ENCODE assay signal across 9 cellular contexts in the genomic region with DNA sequence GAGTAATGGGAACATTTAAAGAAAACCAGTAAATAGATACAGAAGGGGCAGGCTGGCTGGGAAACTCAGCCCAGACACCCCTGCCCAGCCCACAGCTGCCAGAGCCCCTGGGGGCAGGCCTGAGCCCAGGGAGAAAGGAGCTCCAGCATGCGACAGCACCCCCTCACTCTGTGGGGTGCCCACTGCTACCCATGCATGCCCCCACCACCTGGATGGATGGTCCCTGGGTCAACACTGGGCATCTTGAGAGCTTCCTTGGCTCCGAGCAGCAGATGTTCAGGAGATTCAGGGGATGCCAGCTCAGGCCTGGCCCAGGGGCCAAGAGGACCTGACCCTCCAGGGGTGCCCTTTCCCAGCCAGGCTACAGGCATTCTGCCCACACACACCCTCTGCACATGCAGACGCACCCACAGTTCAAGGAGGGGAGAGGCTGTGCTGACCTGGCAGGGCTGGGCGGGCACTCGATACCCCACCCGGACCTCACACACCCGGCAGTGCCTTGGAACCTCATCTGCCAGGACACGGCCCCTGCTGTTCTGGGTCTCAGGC. TPM values are rescaled to one million over a fixed set of nuclear protein-coding genes. Genes with fewer than 3 reads are reported as not detected.
A peak's percentile ranks its signal among the peaks of the same experiment; 100 is the strongest.
DNase-seq lines count a peak whose midpoint lies in the region; ATAC-seq, FAIRE-seq and TF ChIP-seq lines count a peak whose summit lies in the region.
"Had no signal": no experiment of that assay in that cellular context is flagged by ENCODE, and none has a peak within 500 bp of the region (broad histone marks: within the 10 kb centered on the region; RNA-seq: fewer than 3 reads in every experiment).

No MANE protein-coding gene starts in this region.

- no peak overlapping the region for H3K9ac ChIP-seq in H1 (replicated peaks in 1 of 4; ENCODE audit: extremely low read depth in 1 of 4, low read depth in 3 of 4, low read length in 3 of 4)

- no peak for TF ChIP-seq POLR2A in H1 (IDR thresholded peaks at IDR 0.05; ENCODE audit: control extremely low read depth in 1 of 2, low read depth in 2 of 2, low read length in 2 of 2)

- TF ChIP-seq CTCF in H1 (IDR thresholded peaks at IDR 0.05; ENCODE audit: control extremely low read depth in 1 of 3, insufficient read depth in 1 of 3, low read depth in 1 of 3, low read length in 3 of 3) (no peak), mucosa of descending colon (IDR thresholded peaks at IDR 0.05) (no peak)

- no peaks in the 10 kb centered on the region for H3K79me2 ChIP-seq in H1 (ENCODE audit: control insufficient read depth in 1 of 2, insufficient read depth in 2 of 2, low read length in 2 of 2)

- no peak overlapping the region for H2BK12ac ChIP-seq in H1 (ENCODE audit: low read depth, low read length)

- H2BK5ac ChIP-seq in H1 (ENCODE audit: low read depth, low read length) = no peak overlapping the region

- no peak overlapping the region for H2AK5ac ChIP-seq in H1 (ENCODE audit: low read depth, low read length)

- H3K4me3 ChIP-seq in H1 (ENCODE audit: extremely low read depth in 1 of 4, insufficient read depth in 2 of 4, low read depth in 3 of 4, low read length in 4 of 4) (no peak overlapping the region), mucosa of descending colon (no peak overlapping the region)

- no peak overlapping the region for H3K27ac ChIP-seq in H1 (ENCODE audit: low read depth, low read length)

- intact Hi-C loops in mucosa of descending colon (cut with DNase I, micrococcal nuclease) = loop anchor here in 1 of 2 donors (5.0 kb wide), 1 partner anchor 202 kb away; no protein-coding TSS in a partner anchor

- H4K8ac ChIP-seq in H1 (ENCODE audit: extremely low read depth, insufficient read depth, low read length) = no peak overlapping the region

- H3K23ac ChIP-seq in H1 (ENCODE audit: insufficient read length) = no peak overlapping the region

- WGBS in H1 (ENCODE audit: extremely low coverage in 1 of 2, insufficient coverage in 1 of 2, insufficient read length in 1 of 2, insufficient replicate concordance in 2 of 2, low coverage in 1 of 2, low lambda C conversion rate in 2 of 2, missing lambda C conversion rate in 1 of 2), 2 experiments = 89% methylated on average over 7 of the region's 8 CpGs; no CpG with 5 or more reads in 1 of the 2 experiments

- TF ChIP-seq EP300 in H1 (IDR thresholded peaks at IDR 0.05; ENCODE audit: borderline replicate concordance in 1 of 2, low read depth in 2 of 2, low read length in 2 of 2) = no peak

- no peak overlapping the region for H2BK120ac ChIP-seq in H1 (replicated peaks; ENCODE audit: low read depth, low read length)

- H3K9me3 ChIP-seq in H1 (ENCODE audit: insufficient read depth in 2 of 2, low read depth in 1 of 2, low read length in 1 of 2) (no peaks in the 10 kb centered on the region), mucosa of descending colon (no peaks in the 10 kb centered on the region)

- H3K27me3 ChIP-seq in H1 (replicated peaks in 1 of 4; ENCODE audit: control insufficient read depth in 3 of 4, extremely low read depth in 1 of 4, insufficient read depth in 3 of 4, low read length in 3 of 4) = no peaks in the 10 kb centered on the region; a peak in 2 of 7 replicates

- DNase-seq in 8988T = peak; percentile 27
- no peak for DNase-seq in H1 (ENCODE audit: low read depth in 1 of 2, low spot score in 2 of 2)
- DNase-seq in mucosa of descending colon = peak in 1 of 3 donors; percentile 30
- DNase-seq in NCI-H1436 treated with DMSO at 0.1 percent for 48 hours (lab: John Stamatoyannopoulos, UW) = no peak
- no peak for DNase-seq in NCI-H748 (lab: John Stamatoyannopoulos, UW; ENCODE audit: unreplicated experiment)
- no peak for DNase-seq in SHP77 treated with DMSO at 0.1 percent for 48 hours (lab: John Stamatoyannopoulos, UW)

- no peak overlapping the region for H2AFZ ChIP-seq in H1 (ENCODE audit: low read length)

- H3K36me3 ChIP-seq in H1 (ENCODE audit: control insufficient read depth in 2 of 4, insufficient read depth in 4 of 4, low read length in 3 of 4) = no peaks in the 10 kb centered on the region
- H3K36me3 ChIP-seq in mucosa of descending colon (ENCODE audit: low read depth) = no peaks in the 10 kb centered on the region

- H3K18ac ChIP-seq in H1 (ENCODE audit: extremely low read depth, low read length) = no peak overlapping the region

- H4K5ac ChIP-seq in H1 (ENCODE audit: insufficient read length, low read depth, low read length) = no peak overlapping the region

- H2BK15ac ChIP-seq in H1 (ENCODE audit: low read length) = peak overlapping the region; percentile 92; the same call in 1 of the 2 replicates

- no peaks in the 10 kb centered on the region; the same call in 1 of the 2 replicates for H3K79me1 ChIP-seq in H1 (ENCODE audit: low read depth, low read length)

- POLR2A ChIA-PET in H1 (lab: Charles Lee; ENCODE audit: partially characterized antibody) = interaction anchor here (0.7 to 1.5 kb wide), 4 partner anchors 8 to 60 kb away, joined by 3 read pairs; no protein-coding TSS in a partner anchor

- ATAC-seq in HG02981 (IDR thresholded peaks at IDR 0.05; ENCODE audit: unreplicated experiment) (peak; percentile 5), mucosa of descending colon (peak; percentile 2), GM21390 (IDR thresholded peaks at IDR 0.05; ENCODE audit: unreplicated experiment) (no peak)

- H3K4ac ChIP-seq in H1 (replicated peaks; ENCODE audit: insufficient read length, low read depth, low read length) = peak overlapping the region; percentile 21

- 0 out of 2 replicates have a peak overlapping the region, but pooled peaks have one; percentile 72 for H2BK20ac ChIP-seq in H1 (ENCODE audit: low read length)

- H3K14ac ChIP-seq in H1 (ENCODE audit: insufficient read length) = no peak overlapping the region

- H4K91ac ChIP-seq in H1 (replicated peaks; ENCODE audit: insufficient read length, low read length) = no peak overlapping the region

- no peak for TF ChIP-seq RAD21 in H1 (IDR thresholded peaks at IDR 0.05 in 1 of 2, conservative IDR thresholded peaks at IDR 0.05 in 1 of 2; ENCODE audit: low read depth in 2 of 2, low read length in 2 of 2)

- H3K4me2 ChIP-seq in H1 (ENCODE audit: insufficient read depth in 1 of 2, low read depth in 2 of 2, low read length in 2 of 2) = 0 out of 4 replicates have a peak overlapping the region, but pooled peaks of 1 of the 2 experiments have one; percentile 54

- CTCF ChIA-PET in H1 (lab: Charles Lee; ENCODE audit: partially characterized antibody) = interaction anchor here (0.5 to 2.4 kb wide), 50 partner anchors 10 to 592 kb away, joined by 3 to 28 read pairs (median 4); partner anchors contain the start of gene PTH1R

- peaks cover 0 to 3% (median 1%) of the 10 kb centered on the region in 4 experiments; a peak in 2 of 7 replicates for H3K4me1 ChIP-seq in H1 (replicated peaks in 1 of 4; ENCODE audit: control insufficient read depth in 3 of 4, insufficient read depth in 4 of 4, low read length in 3 of 4)
- peaks cover 3% of the 10 kb centered on the region for H3K4me1 ChIP-seq in mucosa of descending colon (ENCODE audit: low read depth)

- peaks cover 0 to 5% of the 10 kb centered on the region in 2 experiments for H4K20me1 ChIP-seq in H1 (replicated peaks in 1 of 2; ENCODE audit: control insufficient read depth in 1 of 2, insufficient read depth in 2 of 2, low read length in 2 of 2)

- FAIRE-seq in H1 (lab: Jason Lieb, UNC) = no peak

- no peak overlapping the region for H3K56ac ChIP-seq in H1 (replicated peaks; ENCODE audit: insufficient read length, low read depth, low read length)

- H3K23me2 ChIP-seq in H1 (ENCODE audit: low read depth, low read length) = no peaks in the 10 kb centered on the region; the same call in 1 of the 2 replicates

TF ChIP-seq in H1, 55 proteins besides CTCF, POLR2A, EP300 and RAD21:
- no peak for TF ChIP-seq KDM5A (IDR thresholded peaks at IDR 0.05; ENCODE audit: low read length)
- TF ChIP-seq CHD2 (IDR thresholded peaks at IDR 0.05; ENCODE audit: low read length) = no peak
- no peak for TF ChIP-seq BRCA1 (IDR thresholded peaks at IDR 0.05; ENCODE audit: low read depth, low read length)
- TF ChIP-seq NRF1 (IDR thresholded peaks at IDR 0.05; ENCODE audit: low read depth, low read length) = no peak
- no peak for TF ChIP-seq CTBP2 (IDR thresholded peaks at IDR 0.05; ENCODE audit: borderline replicate concordance, insufficient read depth, insufficient read length, low read length)
- no peak for TF ChIP-seq MAFK (IDR thresholded peaks at IDR 0.05; ENCODE audit: low read depth, low read length)
- TF ChIP-seq TAF7 (optimal IDR thresholded peaks at IDR 0.05; ENCODE audit: borderline replicate concordance, low read depth, low read length) = no peak
- TF ChIP-seq HDAC2 (IDR thresholded peaks at IDR 0.05; ENCODE audit: borderline replicate concordance in 1 of 2, low read depth in 2 of 2, low read length in 2 of 2) = no peak
- no peak for TF ChIP-seq ASH2L (IDR thresholded peaks at IDR 0.05; ENCODE audit: low read length)
- no peak for TF ChIP-seq KDM4A (IDR thresholded peaks at IDR 0.05; ENCODE audit: low read depth, low read length, severe bottlenecking)
- TF ChIP-seq SP4 (IDR thresholded peaks at IDR 0.05; ENCODE audit: low read length) = no peak
- TF ChIP-seq EGR1 (IDR thresholded peaks at IDR 0.05; ENCODE audit: borderline replicate concordance, low read depth, low read length) = no peak
TF ChIP-seq in H1: peak in this region for 0.

RNA-seq across cellular contexts. Expression of gene PTH1R, which starts 31.5 kb away (rescaled TPM):
- total RNA-seq in H1 (2021; fragmentation: NEBNext Ultra II Directional; extraction: Animal tissue kit (Norgen Biotek cat#: 25700)) = 0.21 and 1.5 TPM in 2 replicates
- 0.57 and 1.9 TPM in 2 replicates for polyA plus RNA-seq in H1 (2011; rRNA removed)
- 0.89 TPM for polyA plus RNA-seq in H1 (2011; cell fraction: cytosol; rRNA removed)
- 3.4 TPM for polyA plus RNA-seq in H1 (2011; cell fraction: nucleus; rRNA removed)
- 0.27 to 1.1 TPM (median 0.67 TPM) in 4 replicates for polyA plus RNA-seq in H1 (2012, experiment 1 of 2)
- polyA plus RNA-seq in H1 (2012, experiment 2 of 2) = 0.54 TPM
- 0.63 TPM for polyA plus RNA-seq in H1 (2013, experiment 1 of 2)
- 0.79 TPM for polyA plus RNA-seq in H1 (2013, experiment 2 of 2)
- 0.73 and 0.88 TPM in 2 replicates for polyA minus RNA-seq in H1 (2011; rRNA and poly(A)+ RNA removed)
- polyA minus RNA-seq in H1 (2011; cell fraction: cytosol; rRNA and poly(A)+ RNA removed) = not detected
- 2.3 TPM for polyA minus RNA-seq in H1 (2011; cell fraction: nucleus; rRNA and poly(A)+ RNA removed)
- total RNA-seq in mucosa of descending colon = 1 to 10 TPM in 2 of 3 donors, under 1 TPM in 1; 0.87 to 4.6 (median 1.9) TPM
- total RNA-seq: activated CD8-positive, alpha-beta memory T cell treated with anti-CD3 and anti-CD28 coated beads for 36 hours had no signal

RNA-seq across cellular contexts. Expression of gene MYL3, which starts 45.8 kb away (rescaled TPM):
- total RNA-seq in H1 (2021; fragmentation: NEBNext Ultra II Directional; extraction: Animal tissue kit (Norgen Biotek cat#: 25700)) = not detected in 2 replicates
- 0.06 TPM in 1 of 2 replicates, not detected in the other for polyA plus RNA-seq in H1 (2011; rRNA removed)
- 0.10 TPM for polyA plus RNA-seq in H1 (2011; cell fraction: cytosol; rRNA removed)
- not detected for polyA plus RNA-seq in H1 (2011; cell fraction: nucleus; rRNA removed)
- polyA plus RNA-seq in H1 (2012, experiment 1 of 2) = 0.19 to 0.27 TPM in 2 of 4 replicates, not detected in the others
- polyA plus RNA-seq in H1 (2012, experiment 2 of 2) = 0.33 TPM
- polyA plus RNA-seq in H1 (2013, experiment 1 of 2) = 0.08 TPM
- not detected for polyA plus RNA-seq in H1 (2013, experiment 2 of 2)
- not detected in 2 replicates for polyA minus RNA-seq in H1 (2011; rRNA and poly(A)+ RNA removed)
- not detected for polyA minus RNA-seq in H1 (2011; cell fraction: cytosol; rRNA and poly(A)+ RNA removed)
- not detected for polyA minus RNA-seq in H1 (2011; cell fraction: nucleus; rRNA and poly(A)+ RNA removed)
- total RNA-seq in mucosa of descending colon = 1 to 10 TPM in 2 of 3 donors, under 1 TPM in 1; 0.32 to 3.1 (median 1.2) TPM
- total RNA-seq: activated CD8-positive, alpha-beta memory T cell treated with anti-CD3 and anti-CD28 coated beads for 36 hours had no signal
